10 cellular contexts compared by ENCODE assay signal in genomic region chr7:134920026-134920758, GRCh38.
DNase-seq lines count a peak whose midpoint lies in the region; ATAC-seq and TF ChIP-seq lines count a peak whose summit lies in the region.
"Had no signal": no experiment of that assay in that cellular context is flagged by ENCODE, and none has a peak within 500 bp of the region (broad histone marks: within the 10 kb centered on the region; RNA-seq: fewer than 3 reads in every experiment).

No MANE protein-coding gene starts in this region.

- TF ChIP-seq POLR2A in thyroid gland (IDR thresholded peaks at IDR 0.05) = no peak

- POLR2A ChIA-PET in AG04450 (lab: Yijun Ruan, JAX) = interaction anchor here (0.6 to 1.1 kb wide), 9 partner anchors 15 to 295 kb away, joined by 3 to 4 read pairs (median 3); no protein-coding TSS in a partner anchor

- DNase-seq in AG04450 (ENCODE audit: low read depth, low spot score) = peak; percentile 86
- no peak for DNase-seq in RWPE2 (ENCODE audit: low spot score)
- DNase-seq in iris pigment epithelial cell (ENCODE audit: low read depth) = peak; percentile 95
- no peak for DNase-seq in thyroid gland
- no peak for DNase-seq in hippocampal formation (lab: John Stamatoyannopoulos, UW)
- DNase-seq: T-helper 9 cell had no signal

- CTCF ChIA-PET in AG04450 (lab: Charles Lee) = interaction anchor here (0.7 kb wide), 1 partner anchor 283 kb away, joined by 3 read pairs; no protein-coding TSS in a partner anchor

- H3K4me1 ChIP-seq in RWPE2 (ENCODE audit: insufficient read depth, poor library complexity, severe bottlenecking) (peaks cover 21% of the 10 kb centered on the region), thyroid gland (peaks cover 0 to 3% of the 10 kb centered on the region in 2 donors)

- ATAC-seq in GM21576 (IDR thresholded peaks at IDR 0.05; ENCODE audit: unreplicated experiment) (peak; percentile 62), RWPE2 (ENCODE audit: low read depth) (peak; percentile 85), GM18520 (IDR thresholded peaks at IDR 0.05; ENCODE audit: unreplicated experiment) (no peak), GM18517 (IDR thresholded peaks at IDR 0.05; ENCODE audit: unreplicated experiment) (no peak)
- ATAC-seq: sciatic nerve had no signal

- peaks cover 9% of the 10 kb centered on the region for H3K36me3 ChIP-seq in RWPE2 (ENCODE audit: low read depth)
- no peaks in the 10 kb centered on the region for H3K36me3 ChIP-seq in thyroid gland

- H3K27ac ChIP-seq in AG04450 (ENCODE audit: low read depth, low read length) = peak overlapping the region; percentile 78
- peak overlapping the region; percentile 61 for H3K27ac ChIP-seq in RWPE2 (ENCODE audit: poor library complexity, severe bottlenecking)
- no peak overlapping the region for H3K27ac ChIP-seq in thyroid gland

- H3K9me3 ChIP-seq in AG04450 (ENCODE audit: control insufficient read depth, insufficient read depth, low read length) (no peaks in the 10 kb centered on the region), RWPE2 (ENCODE audit: severe bottlenecking) (no peaks in the 10 kb centered on the region), thyroid gland (no peaks in the 10 kb centered on the region)

- intact Hi-C loops in thyroid gland (cut with DNase I) = no loop called here

- TF ChIP-seq CTCF in AG04450 (IDR thresholded peaks at IDR 0.05; ENCODE audit: low read depth, low read length) (no peak), RWPE2 (IDR thresholded peaks at IDR 0.05; ENCODE audit: poor library complexity, severe bottlenecking) (no peak), thyroid gland (IDR thresholded peaks at IDR 0.05) (no peak)

- 76 to 77% methylated on average over 2 of the region's 2 CpGs for WGBS in thyroid gland, 2 donors

- H3K4me3 ChIP-seq in AG04450 (ENCODE audit: low read depth, low read length) (no peak overlapping the region), RWPE2 (ENCODE audit: severe bottlenecking) (no peak overlapping the region), thyroid gland (replicated peaks in 1 of 3) (no peak overlapping the region)

- H3K27me3 ChIP-seq in AG04450 (ENCODE audit: control insufficient read depth, insufficient read depth, low read length) = no peaks in the 10 kb centered on the region
- H3K27me3 ChIP-seq in RWPE2 (ENCODE audit: insufficient read depth, poor library complexity, severe bottlenecking) = no peaks in the 10 kb centered on the region
- H3K27me3 ChIP-seq in thyroid gland = no peaks in the 10 kb centered on the region

Comparison
In these comparisons a context has a peak if more than half of its experiments do, and no peak if none do; other contexts are left out.
1. DNase-seq: peak in AG04450 (single experiment) and iris pigment epithelial cell (single experiment); none in RWPE2 (single experiment), thyroid gland (0 of 2) and hippocampal formation (0 of 2).
2. H3K27ac ChIP-seq: peak in AG04450 (single experiment) and RWPE2 (single experiment); none in thyroid gland (0 of 3).
3. ATAC-seq: peak in GM21576 (single experiment) and RWPE2 (single experiment); none in GM18520 (single experiment) and GM18517 (single experiment).